Comparison of ENCODE assay signal across 1 cellular context in genomic region chr22:28052818-28053217, GRCh38.
TF ChIP-seq lines count a peak whose summit lies in the region.

No MANE protein-coding gene starts in this region.

TF ChIP-seq in GM23338, 12 proteins besides CTCF, POLR2A, EP300 and RAD21:
- TF ChIP-seq ZNF462 (CRISPR knock-in tag; IDR thresholded peaks at IDR 0.05) (no peak), EZH2 (IDR thresholded peaks at IDR 0.05; ENCODE audit: low read depth, unreplicated experiment) (no peak), NANOG (IDR thresholded peaks at IDR 0.05; ENCODE audit: borderline replicate concordance) (no peak), STAT1 (IDR thresholded peaks at IDR 0.05; ENCODE audit: unreplicated experiment) (no peak), EZH2phosphoT487 (IDR thresholded peaks at IDR 0.05; ENCODE audit: unreplicated experiment) (no peak), ZNF114 (CRISPR knock-in tag; IDR thresholded peaks at IDR 0.05) (no peak), JUNB (IDR thresholded peaks at IDR 0.05; ENCODE audit: unreplicated experiment) (no peak), CREB1 (CRISPR knock-in tag; IDR thresholded peaks at IDR 0.05; ENCODE audit: low read depth) (no peak), ETS1 (IDR thresholded peaks at IDR 0.05) (no peak), ZNF331 (CRISPR knock-in tag; IDR thresholded peaks at IDR 0.05; ENCODE audit: low read depth) (no peak), POLR2AphosphoS5 (IDR thresholded peaks at IDR 0.05; ENCODE audit: low read depth) (no peak)
- TF ChIP-seq, protein P1, sequence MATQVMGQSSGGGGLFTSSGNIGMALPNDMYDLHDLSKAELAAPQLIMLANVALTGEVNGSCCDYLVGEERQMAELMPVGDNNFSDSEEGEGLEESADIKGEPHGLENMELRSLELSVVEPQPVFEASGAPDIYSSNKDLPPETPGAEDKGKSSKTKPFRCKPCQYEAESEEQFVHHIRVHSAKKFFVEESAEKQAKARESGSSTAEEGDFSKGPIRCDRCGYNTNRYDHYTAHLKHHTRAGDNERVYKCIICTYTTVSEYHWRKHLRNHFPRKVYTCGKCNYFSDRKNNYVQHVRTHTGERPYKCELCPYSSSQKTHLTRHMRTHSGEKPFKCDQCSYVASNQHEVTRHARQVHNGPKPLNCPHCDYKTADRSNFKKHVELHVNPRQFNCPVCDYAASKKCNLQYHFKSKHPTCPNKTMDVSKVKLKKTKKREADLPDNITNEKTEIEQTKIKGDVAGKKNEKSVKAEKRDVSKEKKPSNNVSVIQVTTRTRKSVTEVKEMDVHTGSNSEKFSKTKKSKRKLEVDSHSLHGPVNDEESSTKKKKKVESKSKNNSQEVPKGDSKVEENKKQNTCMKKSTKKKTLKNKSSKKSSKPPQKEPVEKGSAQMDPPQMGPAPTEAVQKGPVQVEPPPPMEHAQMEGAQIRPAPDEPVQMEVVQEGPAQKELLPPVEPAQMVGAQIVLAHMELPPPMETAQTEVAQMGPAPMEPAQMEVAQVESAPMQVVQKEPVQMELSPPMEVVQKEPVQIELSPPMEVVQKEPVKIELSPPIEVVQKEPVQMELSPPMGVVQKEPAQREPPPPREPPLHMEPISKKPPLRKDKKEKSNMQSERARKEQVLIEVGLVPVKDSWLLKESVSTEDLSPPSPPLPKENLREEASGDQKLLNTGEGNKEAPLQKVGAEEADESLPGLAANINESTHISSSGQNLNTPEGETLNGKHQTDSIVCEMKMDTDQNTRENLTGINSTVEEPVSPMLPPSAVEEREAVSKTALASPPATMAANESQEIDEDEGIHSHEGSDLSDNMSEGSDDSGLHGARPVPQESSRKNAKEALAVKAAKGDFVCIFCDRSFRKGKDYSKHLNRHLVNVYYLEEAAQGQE (IDR thresholded peaks at IDR 0.05; ENCODE audit: unreplicated experiment) = no peak
